In the genomic region with DNA sequence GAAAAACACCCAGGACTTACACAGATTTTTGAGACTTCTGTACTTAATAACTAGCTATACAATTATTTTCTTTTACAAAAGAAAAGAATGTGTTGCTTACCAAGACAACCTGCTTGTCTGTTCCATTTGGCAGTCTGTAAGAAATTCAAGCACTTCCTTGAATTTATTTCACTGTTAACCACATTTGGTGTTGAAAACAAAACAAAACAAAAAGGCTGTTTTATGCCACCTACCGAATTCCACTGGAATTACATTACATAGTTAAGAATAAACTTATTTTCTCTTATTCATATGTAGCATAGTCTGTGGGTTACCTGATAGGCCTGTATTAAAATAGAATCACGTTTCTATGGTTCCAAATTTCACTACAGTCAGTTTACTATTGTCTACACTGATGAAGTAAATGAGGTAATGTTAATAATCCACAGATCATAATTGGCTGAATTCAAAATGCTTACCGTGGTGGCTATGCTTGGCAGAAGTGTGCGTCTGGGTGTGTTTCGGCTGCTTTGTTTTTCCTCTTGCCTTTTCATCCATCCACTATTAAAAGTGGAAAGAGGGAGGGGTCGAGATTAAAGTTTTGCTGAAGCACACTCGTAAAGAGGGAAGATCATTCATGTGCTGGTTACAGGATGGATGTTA, we compare ENCODE assay signal across 8 cellular contexts. TPM values are rescaled to one million over a fixed set of nuclear protein-coding genes. Genes with fewer than 3 reads are reported as not detected.
DNase-seq lines count a peak whose midpoint lies in the region; ATAC-seq, FAIRE-seq and TF ChIP-seq lines count a peak whose summit lies in the region.

A gene with protein sequence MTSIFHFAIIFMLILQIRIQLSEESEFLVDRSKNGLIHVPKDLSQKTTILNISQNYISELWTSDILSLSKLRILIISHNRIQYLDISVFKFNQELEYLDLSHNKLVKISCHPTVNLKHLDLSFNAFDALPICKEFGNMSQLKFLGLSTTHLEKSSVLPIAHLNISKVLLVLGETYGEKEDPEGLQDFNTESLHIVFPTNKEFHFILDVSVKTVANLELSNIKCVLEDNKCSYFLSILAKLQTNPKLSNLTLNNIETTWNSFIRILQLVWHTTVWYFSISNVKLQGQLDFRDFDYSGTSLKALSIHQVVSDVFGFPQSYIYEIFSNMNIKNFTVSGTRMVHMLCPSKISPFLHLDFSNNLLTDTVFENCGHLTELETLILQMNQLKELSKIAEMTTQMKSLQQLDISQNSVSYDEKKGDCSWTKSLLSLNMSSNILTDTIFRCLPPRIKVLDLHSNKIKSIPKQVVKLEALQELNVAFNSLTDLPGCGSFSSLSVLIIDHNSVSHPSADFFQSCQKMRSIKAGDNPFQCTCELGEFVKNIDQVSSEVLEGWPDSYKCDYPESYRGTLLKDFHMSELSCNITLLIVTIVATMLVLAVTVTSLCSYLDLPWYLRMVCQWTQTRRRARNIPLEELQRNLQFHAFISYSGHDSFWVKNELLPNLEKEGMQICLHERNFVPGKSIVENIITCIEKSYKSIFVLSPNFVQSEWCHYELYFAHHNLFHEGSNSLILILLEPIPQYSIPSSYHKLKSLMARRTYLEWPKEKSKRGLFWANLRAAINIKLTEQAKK (minus strand): TSS at position 138 of the 642 bp plus-strand sequence. CDS start 5,960 bp downstream, outside the sequence.

- H3K4me3 ChIP-seq in mesenchymal stem cell (ENCODE audit: insufficient read depth in 1 of 2, low read depth in 1 of 2, low read length in 2 of 2), result peak within 1 kb of the TSS in 1 of 2 experiments; percentile 45
- no peak within 1 kb of the TSS for H3K4me3 ChIP-seq in thyroid gland (replicated peaks in 1 of 3)

- peaks cover 36% of the 10 kb centered on the region for H3K36me3 Mint-ChIP-seq in activated CD4-positive, alpha-beta T cell treated with anti-CD3 and anti-CD28 coated beads, Interleukin-2, amount 10 ng/mL, durations not matched to agents 24 days and 14 days (ENCODE audit: low read depth)
- peaks cover 44% of the 10 kb centered on the region for H3K36me3 Mint-ChIP-seq in dendritic cell treated with granulocyte-macrophage colony-stimulating factor and Interleukin-4, amounts not matched to agents 40 ng/mL and 50 ng/mL, for 4 days (ENCODE audit: low read depth)

- H3K36me3 ChIP-seq in mesenchymal stem cell (ENCODE audit: control insufficient read depth in 1 of 2, insufficient read depth in 2 of 2, low read depth in 1 of 2, low read length in 2 of 2), result no peaks in the 10 kb centered on the region
- no peaks in the 10 kb centered on the region for H3K36me3 ChIP-seq in thyroid gland

- no peak within 1 kb of the TSS for H2AFZ ChIP-seq in mesenchymal stem cell (ENCODE audit: low read depth, low read length)

- no peak within 1 kb of the TSS for H3K4me2 ChIP-seq in mesenchymal stem cell (ENCODE audit: low read length, poor library complexity, severe bottlenecking)

- no peak within 1 kb of the TSS for H3K23ac ChIP-seq in mesenchymal stem cell (ENCODE audit: low read length in 2 of 2)

- H2BK5ac ChIP-seq in mesenchymal stem cell (ENCODE audit: low read depth, low read length, poor library complexity, severe bottlenecking), result no peak within 1 kb of the TSS

- H3K14ac ChIP-seq in mesenchymal stem cell (ENCODE audit: low read length in 2 of 2), result no peak within 1 kb of the TSS

- no peak for TF ChIP-seq POLR2A in thyroid gland (IDR thresholded peaks at IDR 0.05)

- H2BK15ac ChIP-seq in mesenchymal stem cell (ENCODE audit: low read depth, poor library complexity, severe bottlenecking), result no peak within 1 kb of the TSS

- peak; percentile 47 for ATAC-seq in HG03175 (IDR thresholded peaks at IDR 0.05; ENCODE audit: unreplicated experiment)

- H4K91ac ChIP-seq in mesenchymal stem cell (ENCODE audit: low read length), result no peak within 1 kb of the TSS

- intact Hi-C loops in activated CD4-positive, alpha-beta T cell treated with anti-CD3 and anti-CD28 coated beads, Interleukin-2, amount 10 ng/mL, durations not matched to agents 24 days and 14 days (cut with micrococcal nuclease), result loop anchor here (1.0 to 5.0 kb wide), 5 partner anchors 15 to 672 kb away; a partner anchor contains a TSS
- intact Hi-C loops in dendritic cell treated with granulocyte-macrophage colony-stimulating factor and Interleukin-4, amounts not matched to agents 40 ng/mL and 50 ng/mL, for 4 days (cut with micrococcal nuclease), result loop anchor here (1.0 to 2.0 kb wide), 4 partner anchors 12 to 52 kb away; a partner anchor contains a TSS
- intact Hi-C loops in thyroid gland (cut with DNase I), result no loop called here

- no peak within 1 kb of the TSS for H4K8ac ChIP-seq in mesenchymal stem cell (ENCODE audit: low read length)

- WGBS in mesenchymal stem cell, result 100% methylated on average over 2 of the region's 7 CpGs
- WGBS in thyroid gland, 2 donors, result 48 to 51% methylated on average over 7 of the region's 7 CpGs

- no peak within 1 kb of the TSS for H2BK12ac ChIP-seq in mesenchymal stem cell (ENCODE audit: low read length in 2 of 2)

- no peaks in the 10 kb centered on the region for H3K9me3 ChIP-seq in mesenchymal stem cell (ENCODE audit: control insufficient read depth, low read length)
- no peaks in the 10 kb centered on the region for H3K9me3 ChIP-seq in thyroid gland

- H3K4me3 Mint-ChIP-seq in activated CD4-positive, alpha-beta T cell treated with anti-CD3 and anti-CD28 coated beads, Interleukin-2, amount 10 ng/mL, durations not matched to agents 24 days and 14 days, result peak within 1 kb of the TSS; percentile 81
- peak within 1 kb of the TSS; percentile 88 for H3K4me3 Mint-ChIP-seq in dendritic cell treated with granulocyte-macrophage colony-stimulating factor and Interleukin-4, amounts not matched to agents 40 ng/mL and 50 ng/mL, for 4 days

- H3K4me1 ChIP-seq in mesenchymal stem cell (ENCODE audit: control insufficient read depth, insufficient read depth, low read depth, low read length), result peaks cover 2% of the 10 kb centered on the region
- peaks cover 5 to 12% of the 10 kb centered on the region in 2 donors for H3K4me1 ChIP-seq in thyroid gland

- no peak within 1 kb of the TSS for H2BK120ac ChIP-seq in mesenchymal stem cell (ENCODE audit: low read depth, low read length)

- H3K27ac Mint-ChIP-seq in activated CD4-positive, alpha-beta T cell treated with anti-CD3 and anti-CD28 coated beads, Interleukin-2, amount 10 ng/mL, durations not matched to agents 24 days and 14 days, result peak within 1 kb of the TSS; percentile 86
- peak within 1 kb of the TSS; percentile 96 for H3K27ac Mint-ChIP-seq in dendritic cell treated with granulocyte-macrophage colony-stimulating factor and Interleukin-4, amounts not matched to agents 40 ng/mL and 50 ng/mL, for 4 days

- peaks cover 27% of the 10 kb centered on the region for H3K9me3 Mint-ChIP-seq in activated CD4-positive, alpha-beta T cell treated with anti-CD3 and anti-CD28 coated beads, Interleukin-2, amount 10 ng/mL, durations not matched to agents 24 days and 14 days
- peaks cover 11% of the 10 kb centered on the region for H3K9me3 Mint-ChIP-seq in dendritic cell treated with granulocyte-macrophage colony-stimulating factor and Interleukin-4, amounts not matched to agents 40 ng/mL and 50 ng/mL, for 4 days

- no peaks in the 10 kb centered on the region for H3K27me3 Mint-ChIP-seq in activated CD4-positive, alpha-beta T cell treated with anti-CD3 and anti-CD28 coated beads, Interleukin-2, amount 10 ng/mL, durations not matched to agents 24 days and 14 days
- H3K27me3 Mint-ChIP-seq in dendritic cell treated with granulocyte-macrophage colony-stimulating factor and Interleukin-4, amounts not matched to agents 40 ng/mL and 50 ng/mL, for 4 days, result no peaks in the 10 kb centered on the region

- peak within 1 kb of the TSS; percentile 35 for H2AK5ac ChIP-seq in mesenchymal stem cell (ENCODE audit: low read length, severe bottlenecking)

- H3K27ac ChIP-seq in mesenchymal stem cell (ENCODE audit: low read length, poor library complexity, severe bottlenecking), result no peak within 1 kb of the TSS
- H3K27ac ChIP-seq in thyroid gland, result peak within 1 kb of the TSS; percentile 39 to 73 (median 60)

- peak in 4 of 6 experiments; percentile 30 to 69 (median 64) for TF ChIP-seq CTCF in thyroid gland (IDR thresholded peaks at IDR 0.05)

- no peak for FAIRE-seq in GM19239 (lab: Jason Lieb, UNC)

- H3K79me1 ChIP-seq in mesenchymal stem cell (replicated peaks; ENCODE audit: low read length, poor library complexity, severe bottlenecking), result no peaks in the 10 kb centered on the region

- peak; percentile 79 for DNase-seq in activated CD4-positive, alpha-beta T cell treated with anti-CD3 and anti-CD28 coated beads, Interleukin-2, amount 10 ng/mL, durations not matched to agents 24 days and 14 days
- DNase-seq in activated CD4-positive, alpha-beta T cell treated with anti-CD3 and anti-CD28 coated beads for 1 hour, result no peak
- DNase-seq in SIG-M5 (lab: John Stamatoyannopoulos, UW), result peak; percentile 7
- peak; percentile 57 for DNase-seq in mesenchymal stem cell
- no peak for DNase-seq in thyroid gland
- DNase-seq in GM19239 (ENCODE audit: insufficient read length, low spot score), result no peak

- peak within 1 kb of the TSS; percentile 68 for H3K9ac ChIP-seq in mesenchymal stem cell (ENCODE audit: low read length)

- no peak within 1 kb of the TSS for H3K18ac ChIP-seq in mesenchymal stem cell (ENCODE audit: low read depth in 1 of 2, low read length in 2 of 2)

- no peak within 1 kb of the TSS for H3K4ac ChIP-seq in mesenchymal stem cell (ENCODE audit: low read depth in 1 of 2, low read length in 2 of 2)

- H3K27me3 ChIP-seq in mesenchymal stem cell (ENCODE audit: control insufficient read depth in 1 of 2, insufficient read depth in 1 of 2, low read length in 2 of 2) (no peaks in the 10 kb centered on the region), thyroid gland (no peaks in the 10 kb centered on the region)

- H3K4me1 Mint-ChIP-seq in activated CD4-positive, alpha-beta T cell treated with anti-CD3 and anti-CD28 coated beads, Interleukin-2, amount 10 ng/mL, durations not matched to agents 24 days and 14 days, result peaks cover 29% of the 10 kb centered on the region
- peaks cover 66% of the 10 kb centered on the region for H3K4me1 Mint-ChIP-seq in dendritic cell treated with granulocyte-macrophage colony-stimulating factor and Interleukin-4, amounts not matched to agents 40 ng/mL and 50 ng/mL, for 4 days (ENCODE audit: low read depth)

RNA-seq across cellular contexts. Expression of the gene that starts here (rescaled TPM):
- 0.85 and 2.6 TPM in 2 replicates for total RNA-seq in activated CD4-positive, alpha-beta T cell treated with anti-CD3 and anti-CD28 coated beads, Interleukin-2, amount 10 ng/mL, durations not matched to agents 24 days and 14 days
- polyA plus RNA-seq in mesenchymal stem cell (2013, experiment 1 of 2), result 0.32 TPM
- 0.23 TPM for polyA plus RNA-seq in mesenchymal stem cell (2013, experiment 2 of 2)
- 10 to 100 TPM in 1 of 4 donors, 1 to 10 TPM in 3; 4.0 to 12.8 (median 7.5) TPM for total RNA-seq in thyroid gland

Comparison
In these comparisons a context has a peak if more than half of its experiments do, and no peak if none do; other contexts are left out.
1. DNase-seq: peak in activated CD4-positive, alpha-beta T cell treated with anti-CD3 and anti-CD28 coated beads, Interleukin-2, amount 10 ng/mL, durations not matched to agents 24 days and 14 days (single experiment), SIG-M5 (single experiment) and mesenchymal stem cell (single experiment); none in activated CD4-positive, alpha-beta T cell treated with anti-CD3 and anti-CD28 coated beads for 1 hour (single experiment), thyroid gland (0 of 2) and GM19239 (single experiment).